Comparison of ENCODE assay signal across 3 cellular contexts in genomic region chr11:74771139-74771538, GRCh38.
TF ChIP-seq lines count a peak whose summit lies in the region.

No MANE protein-coding gene starts in this region.

TF ChIP-seq in IMR-90, 13 proteins besides CTCF, POLR2A, EP300 and RAD21:
- no peak for TF ChIP-seq RFX5 (IDR thresholded peaks at IDR 0.05; ENCODE audit: low read depth, low read length)
- TF ChIP-seq NFE2L2 (IDR thresholded peaks at IDR 0.05; ENCODE audit: low read depth, low read length), result no peak
- peak; percentile 57 for TF ChIP-seq MAFK (IDR thresholded peaks at IDR 0.05; ENCODE audit: low read depth, low read length)

TF ChIP-seq in K562, 482 proteins besides CTCF, POLR2A, EP300 and RAD21:
- TF ChIP-seq ZNF121 (CRISPR knock-in tag; conservative IDR thresholded peaks at IDR 0.05) (no peak), PHF20 (IDR thresholded peaks at IDR 0.05; ENCODE audit: partially characterized antibody) (no peak), MAFF (IDR thresholded peaks at IDR 0.05; ENCODE audit: low read length) (peak; percentile 6; the same call in 1 of the 2 replicates), C11orf30 (IDR thresholded peaks at IDR 0.05; ENCODE audit: low read depth) (peak; percentile 17; the same call in 1 of the 2 replicates), NR4A1 (CRISPR knock-in tag; IDR thresholded peaks at IDR 0.05) (no peak), NR4A1 (tag; IDR thresholded peaks at IDR 0.05) (no peak), HDAC8 (tag; IDR thresholded peaks at IDR 0.05) (no peak), HES1 (IDR thresholded peaks at IDR 0.05; ENCODE audit: low read depth) (no peak), MTA2 (IDR thresholded peaks at IDR 0.05; ENCODE audit: low read depth) (no peak), ZBTB49 (CRISPR knock-in tag; IDR thresholded peaks at IDR 0.05; ENCODE audit: borderline replicate concordance) (no peak), ZNF316 (IDR thresholded peaks at IDR 0.05) (peak; percentile 65)

TF ChIP-seq in HEK293T, 16 proteins besides CTCF, POLR2A, EP300 and RAD21:
- TF ChIP-seq FOXM1 (IDR thresholded peaks at IDR 0.05; ENCODE audit: borderline replicate concordance) (no peak), ELF4 (IDR thresholded peaks at IDR 0.05) (no peak), SP1 (IDR thresholded peaks at IDR 0.05) (no peak), BHLHE40 (IDR thresholded peaks at IDR 0.05; ENCODE audit: borderline replicate concordance) (no peak), CTBP1 (IDR thresholded peaks at IDR 0.05; ENCODE audit: borderline replicate concordance) (no peak), SUZ12 (IDR thresholded peaks at IDR 0.05) (no peak), ZNF384 (IDR thresholded peaks at IDR 0.05) (no peak), FOXK2 (IDR thresholded peaks at IDR 0.05) (no peak), ARNT (IDR thresholded peaks at IDR 0.05) (no peak)
